14 cellular contexts compared by ENCODE assay signal in the genomic region with DNA sequence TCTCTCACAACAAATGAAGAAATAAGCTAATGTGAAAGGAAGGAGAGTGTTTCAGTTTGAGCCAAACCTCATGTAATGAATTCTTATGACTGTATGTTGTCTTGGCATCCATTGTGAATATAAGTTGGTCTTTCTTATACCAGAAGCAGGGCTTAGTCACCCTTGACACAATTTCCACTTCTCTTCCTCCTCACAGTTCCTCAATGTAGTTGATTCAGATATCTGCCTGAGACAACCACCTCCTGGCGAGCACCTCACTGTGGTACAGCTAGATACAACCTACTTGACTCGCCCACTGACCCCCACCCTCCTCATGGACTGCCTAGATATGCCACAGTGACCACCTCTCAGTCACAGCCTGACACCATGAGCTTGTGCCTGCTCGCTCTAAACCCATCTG. TPM values are rescaled to one million over a fixed set of nuclear protein-coding genes. Genes with fewer than 3 reads are reported as not detected.
DNase-seq lines count a peak whose midpoint lies in the region; ATAC-seq and TF ChIP-seq lines count a peak whose summit lies in the region.
"Had no signal": no experiment of that assay in that cellular context is flagged by ENCODE, and none has a peak within 500 bp of the region (broad histone marks: within the 10 kb centered on the region; RNA-seq: fewer than 3 reads in every experiment).

No MANE protein-coding gene starts in this region.

- H3K27me3 Mint-ChIP-seq in activated CD4-positive, alpha-beta T cell treated with anti-CD3 and anti-CD28 coated beads for 36 hours: no peaks in the 10 kb centered on the region
- H3K27me3 Mint-ChIP-seq in T-helper 17 cell: no peaks in the 10 kb centered on the region
- H3K27me3 Mint-ChIP-seq in progenitor cell of endocrine pancreas: no peaks in the 10 kb centered on the region
- H3K27me3 Mint-ChIP-seq: activated naive CD8-positive, alpha-beta T cell had no signal

- peak; percentile 92 for ATAC-seq in activated CD4-positive, alpha-beta T cell treated with anti-CD3 and anti-CD28 coated beads for 36 hours
- ATAC-seq in T-helper 17 cell (no peak), esophagus mucosa (peak; percentile 32)
- ATAC-seq: heart left ventricle, WTC11 had no signal

- CTCF ChIA-PET in activated CD4-positive, alpha-beta T cell treated with anti-CD3 and anti-CD28 coated beads for 36 hours (lab: Charles Lee): interaction anchor here (1.0 kb wide), 1 partner anchor 143 kb away, joined by 3 read pairs; no protein-coding TSS in a partner anchor

- TF ChIP-seq CTCF in progenitor cell of endocrine pancreas (IDR thresholded peaks at IDR 0.05; ENCODE audit: unreplicated experiment): no peak

- POLR2A ChIA-PET in activated CD4-positive, alpha-beta T cell treated with anti-CD3 and anti-CD28 coated beads for 36 hours (lab: Charles Lee): no interaction called here

- peak overlapping the region; percentile 9 for H3K27ac Mint-ChIP-seq in activated CD4-positive, alpha-beta T cell treated with anti-CD3 and anti-CD28 coated beads for 36 hours
- H3K27ac Mint-ChIP-seq in T-helper 17 cell: peak overlapping the region; percentile 91
- H3K27ac Mint-ChIP-seq in progenitor cell of endocrine pancreas: peak overlapping the region; percentile 19
- H3K27ac Mint-ChIP-seq: activated naive CD8-positive, alpha-beta T cell; WTC11 had no signal

- H3K9me3 ChIP-seq in T-helper 17 cell (ENCODE audit: control insufficient read depth, low read length, poor library complexity, severe bottlenecking): no peaks in the 10 kb centered on the region
- H3K9me3 ChIP-seq: heart left ventricle, transverse colon had no signal

- H3K9me3 Mint-ChIP-seq in activated CD4-positive, alpha-beta T cell treated with anti-CD3 and anti-CD28 coated beads for 36 hours (ENCODE audit: low read depth): no peaks in the 10 kb centered on the region
- H3K9me3 Mint-ChIP-seq in progenitor cell of endocrine pancreas (ENCODE audit: low read depth): no peaks in the 10 kb centered on the region
- H3K9me3 Mint-ChIP-seq: WTC11 had no signal

- peak; percentile 41 for DNase-seq in activated CD4-positive, alpha-beta T cell treated with anti-CD3 and anti-CD28 coated beads for 36 hours
- no peak for DNase-seq in activated CD4-positive, alpha-beta T cell treated with anti-CD3 and anti-CD28 coated beads for 4 hours
- no peak for DNase-seq in T-helper 17 cell
- DNase-seq in progenitor cell of endocrine pancreas (ENCODE audit: low spot score, unreplicated experiment): no peak
- no peak for DNase-seq in GDM1 (lab: John Stamatoyannopoulos, UW)
- DNase-seq in COLO668 (lab: John Stamatoyannopoulos, UW; ENCODE audit: unreplicated experiment): no peak
- no peak for DNase-seq in middle frontal gyrus (ENCODE audit: extremely low spot score, low spot score)
- DNase-seq: heart left ventricle, NCI-H1048, NCI-H446 treated with DMSO at 0.1 percent for 48 hours, transverse colon had no signal

- intact Hi-C loops in activated CD4-positive, alpha-beta T cell treated with anti-CD3 and anti-CD28 coated beads for 36 hours (cut with DNase I, micrococcal nuclease): no loop called here

- H3K4me3 Mint-ChIP-seq in activated CD4-positive, alpha-beta T cell treated with anti-CD3 and anti-CD28 coated beads for 36 hours: no peak overlapping the region
- H3K4me3 Mint-ChIP-seq in T-helper 17 cell (no peak overlapping the region), progenitor cell of endocrine pancreas (ENCODE audit: low read depth) (no peak overlapping the region)
- H3K4me3 Mint-ChIP-seq: activated naive CD8-positive, alpha-beta T cell; WTC11 had no signal

- H3K4me1 Mint-ChIP-seq in activated CD4-positive, alpha-beta T cell treated with anti-CD3 and anti-CD28 coated beads for 36 hours: peaks cover 9% of the 10 kb centered on the region
- H3K4me1 Mint-ChIP-seq in T-helper 17 cell: peaks cover 7% of the 10 kb centered on the region
- H3K4me1 Mint-ChIP-seq in progenitor cell of endocrine pancreas (ENCODE audit: low read depth): no peaks in the 10 kb centered on the region
- H3K4me1 Mint-ChIP-seq: WTC11 had no signal

- peaks cover 62% of the 10 kb centered on the region for H3K36me3 Mint-ChIP-seq in activated CD4-positive, alpha-beta T cell treated with anti-CD3 and anti-CD28 coated beads for 36 hours (ENCODE audit: low read depth)
- H3K36me3 Mint-ChIP-seq in T-helper 17 cell (ENCODE audit: low read depth) (peaks cover 7% of the 10 kb centered on the region), progenitor cell of endocrine pancreas (ENCODE audit: insufficient read depth) (peaks cover 19% of the 10 kb centered on the region)

RNA-seq across cellular contexts. Expression of a gene that starts 45.6 kb away (rescaled TPM):
- 10 to 100 TPM; 52.7 to 53.7 TPM for total RNA-seq in activated CD4-positive, alpha-beta T cell treated with anti-CD3 and anti-CD28 coated beads for 36 hours
- total RNA-seq in T-helper 17 cell (10 to 100 TPM; 15.2 to 20.7 TPM), esophagus mucosa (26.3 TPM), progenitor cell of endocrine pancreas (54.7 and 56.2 TPM in 2 replicates)

RNA-seq across cellular contexts. Expression of a gene that starts 45.6 kb away (rescaled TPM):
- total RNA-seq in activated CD4-positive, alpha-beta T cell treated with anti-CD3 and anti-CD28 coated beads for 36 hours: 10 to 100 TPM; 25.7 to 26.2 TPM
- total RNA-seq in T-helper 17 cell: 10 to 100 TPM; 20.5 to 25.5 TPM
- total RNA-seq in esophagus mucosa: 13.9 TPM
- total RNA-seq in progenitor cell of endocrine pancreas: 14.4 and 15.0 TPM in 2 replicates

RNA-seq across cellular contexts. Expression of a gene that starts 55.5 kb away (rescaled TPM):
- 10 to 100 TPM; 34.3 to 38.1 TPM for total RNA-seq in activated CD4-positive, alpha-beta T cell treated with anti-CD3 and anti-CD28 coated beads for 36 hours
- total RNA-seq in T-helper 17 cell: 10 to 100 TPM; 62.9 to 69.4 TPM
- 15.4 TPM for total RNA-seq in esophagus mucosa
- total RNA-seq in progenitor cell of endocrine pancreas: 26.3 and 27.4 TPM in 2 replicates

Comparison
In these comparisons a context has a peak if more than half of its experiments do, and no peak if none do; other contexts are left out.
1. H3K27ac Mint-ChIP-seq: peak in every context shown above with its lines; median percentile 91 in T-helper 17 cell; 19 in progenitor cell of endocrine pancreas; 9 in activated CD4-positive, alpha-beta T cell treated with anti-CD3 and anti-CD28 coated beads for 36 hours.